In the genomic region with DNA sequence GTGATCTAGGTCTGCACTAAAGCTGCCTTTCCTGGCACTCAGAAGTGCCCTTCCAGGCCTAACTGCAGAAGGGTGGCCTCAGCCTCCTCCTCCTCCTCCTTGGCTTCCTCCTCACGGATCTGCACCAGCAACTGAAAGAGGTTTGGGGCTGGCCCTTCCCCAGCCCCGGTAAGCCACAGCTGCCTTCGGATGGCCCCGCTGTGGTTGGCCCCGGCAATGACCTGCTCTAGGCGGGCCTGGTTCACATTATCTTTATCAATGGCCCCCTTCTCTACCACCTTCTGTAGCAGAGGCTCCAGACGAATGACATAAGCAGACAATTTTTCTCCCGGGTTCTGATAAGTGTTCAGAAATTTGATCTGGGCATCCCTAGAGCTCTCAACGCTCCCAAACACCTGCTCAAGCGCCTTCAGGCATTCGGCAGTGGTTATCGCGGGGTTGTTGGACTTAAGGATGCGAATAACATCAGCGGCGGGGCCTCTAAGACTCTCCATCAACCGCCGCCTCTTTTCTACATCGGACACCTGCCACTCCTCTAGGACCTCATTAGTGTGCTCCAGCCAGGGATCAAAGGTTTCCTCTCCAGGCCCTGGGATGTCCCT, we compare ENCODE assay signal across 8 cellular contexts. TPM values are rescaled to one million over a fixed set of nuclear protein-coding genes. Genes with fewer than 3 reads are reported as not detected.
A peak's percentile ranks its signal among the peaks of the same experiment; 100 is the strongest.
DNase-seq lines count a peak whose midpoint lies in the region; ATAC-seq, FAIRE-seq and TF ChIP-seq lines count a peak whose summit lies in the region.

No MANE protein-coding gene starts in this region.

- no peak for TF ChIP-seq POLR2A in esophagus squamous epithelium (IDR thresholded peaks at IDR 0.05)
- no peak for TF ChIP-seq POLR2A in H54 (IDR thresholded peaks at IDR 0.05; ENCODE audit: low read depth, low read length)

- DNase-seq in activated CD4-positive, alpha-beta T cell treated with anti-CD3 and anti-CD28 coated beads for 36 hours = peak; percentile 71
- DNase-seq in activated CD4-positive, alpha-beta T cell treated with anti-CD3 and anti-CD28 coated beads, Interleukin-2, amount 50 U/mL, for 1 hour = no peak
- peak; percentile 42 for DNase-seq in NCI-H1092 treated with DMSO at 0.1 percent for 48 hours (lab: John Stamatoyannopoulos, UW)
- DNase-seq in activated CD4-positive, alpha-beta T cell treated with anti-CD3 and anti-CD28 coated beads, Interleukin-2, amount 50 U/mL, for 48 hours = peak; percentile 61 to 70
- DNase-seq in esophagus squamous epithelium (lab: John Stamatoyannopoulos, UW) = no peak
- DNase-seq in osteocyte (ENCODE audit: extremely low spot score, unreplicated experiment) = no peak
- no peak for DNase-seq in H54 (ENCODE audit: insufficient read length, low spot score)

- peaks cover 20% of the 10 kb centered on the region for H3K36me3 Mint-ChIP-seq in activated CD4-positive, alpha-beta T cell treated with anti-CD3 and anti-CD28 coated beads for 36 hours (ENCODE audit: low read depth)
- peaks cover 16% of the 10 kb centered on the region for H3K36me3 Mint-ChIP-seq in osteocyte (ENCODE audit: unreplicated experiment)

- peaks cover 0 to 59% (median 10%) of the 10 kb centered on the region in 3 donors for H3K4me1 ChIP-seq in esophagus squamous epithelium

- no peaks in the 10 kb centered on the region for H3K27me3 Mint-ChIP-seq in activated CD4-positive, alpha-beta T cell treated with anti-CD3 and anti-CD28 coated beads for 36 hours
- no peaks in the 10 kb centered on the region for H3K27me3 Mint-ChIP-seq in osteocyte (ENCODE audit: unreplicated experiment)

- TF ChIP-seq CTCF in esophagus squamous epithelium (IDR thresholded peaks at IDR 0.05) (no peak), osteocyte (IDR thresholded peaks at IDR 0.05) (no peak)

- peaks cover 13% of the 10 kb centered on the region for H3K4me1 Mint-ChIP-seq in activated CD4-positive, alpha-beta T cell treated with anti-CD3 and anti-CD28 coated beads for 36 hours
- H3K4me1 Mint-ChIP-seq in osteocyte (ENCODE audit: unreplicated experiment) = peaks cover 48% of the 10 kb centered on the region

- FAIRE-seq in H54 (lab: Jason Lieb, UNC) = no peak

- no peaks in the 10 kb centered on the region for H3K27me3 ChIP-seq in esophagus squamous epithelium

- CTCF ChIA-PET in activated CD4-positive, alpha-beta T cell treated with anti-CD3 and anti-CD28 coated beads for 36 hours (lab: Charles Lee) = interaction anchor here (0.7 to 2.2 kb wide), 10 partner anchors 14 to 142 kb away, joined by 3 to 12 read pairs (median 3); no protein-coding TSS in a partner anchor

- WGBS in esophagus squamous epithelium, 2 donors = 20 to 49% methylated on average over 10 to 19 of the region's 19 CpGs

- intact Hi-C loops in activated CD4-positive, alpha-beta T cell treated with anti-CD3 and anti-CD28 coated beads for 36 hours (cut with DNase I, micrococcal nuclease) = loop anchor here (1.0 to 10.0 kb wide), 10 partner anchors 15 to 372 kb away; a partner anchor contains a TSS
- intact Hi-C loops in esophagus squamous epithelium (cut with DNase I) = no loop called here

- ATAC-seq in activated CD4-positive, alpha-beta T cell treated with anti-CD3 and anti-CD28 coated beads for 36 hours = peak; percentile 39
- no peak for ATAC-seq in HG02798 (IDR thresholded peaks at IDR 0.05; ENCODE audit: poor library complexity, unreplicated experiment)

- H3K9me3 ChIP-seq in esophagus squamous epithelium = no peaks in the 10 kb centered on the region

- peak overlapping the region; percentile 94 for H3K27ac Mint-ChIP-seq in activated CD4-positive, alpha-beta T cell treated with anti-CD3 and anti-CD28 coated beads for 36 hours
- H3K27ac Mint-ChIP-seq in osteocyte (ENCODE audit: unreplicated experiment) = peak overlapping the region; percentile 97

- peak overlapping the region; percentile 64 to 92 (median 84) for H3K4me3 ChIP-seq in esophagus squamous epithelium

- peak overlapping the region; percentile 98 for H3K4me3 Mint-ChIP-seq in activated CD4-positive, alpha-beta T cell treated with anti-CD3 and anti-CD28 coated beads for 36 hours
- peak overlapping the region; percentile 90 for H3K4me3 Mint-ChIP-seq in osteocyte (ENCODE audit: unreplicated experiment)

- H3K9me3 Mint-ChIP-seq in activated CD4-positive, alpha-beta T cell treated with anti-CD3 and anti-CD28 coated beads for 36 hours (ENCODE audit: low read depth) = no peaks in the 10 kb centered on the region
- no peaks in the 10 kb centered on the region for H3K9me3 Mint-ChIP-seq in osteocyte (ENCODE audit: unreplicated experiment)

- POLR2A ChIA-PET in activated CD4-positive, alpha-beta T cell treated with anti-CD3 and anti-CD28 coated beads for 36 hours (lab: Charles Lee) = no interaction called here

- peak overlapping the region; percentile 87 to 94 (median 93) for H3K27ac ChIP-seq in esophagus squamous epithelium

- peaks cover 0 to 26% (median 4%) of the 10 kb centered on the region in 3 donors for H3K36me3 ChIP-seq in esophagus squamous epithelium

RNA-seq across cellular contexts. Expression of a gene that starts 1.5 kb away (rescaled TPM):
- 10 to 100 TPM; 23.2 to 28.8 TPM for total RNA-seq in activated CD4-positive, alpha-beta T cell treated with anti-CD3 and anti-CD28 coated beads for 36 hours
- total RNA-seq in esophagus squamous epithelium = 10 to 100 TPM in 1 of 4 donors, 1 to 10 TPM in 3; 4.2 to 13.9 (median 7.2) TPM
- total RNA-seq in osteocyte = 81.4 and 81.8 TPM in 2 replicates

Comparison
In these comparisons a context has a peak if more than half of its experiments do, and no peak if none do; other contexts are left out.
1. DNase-seq: peak in activated CD4-positive, alpha-beta T cell treated with anti-CD3 and anti-CD28 coated beads for 36 hours (single experiment), NCI-H1092 treated with DMSO at 0.1 percent for 48 hours (single experiment) and activated CD4-positive, alpha-beta T cell treated with anti-CD3 and anti-CD28 coated beads, Interleukin-2, amount 50 U/mL, for 48 hours (2 of 2); none in activated CD4-positive, alpha-beta T cell treated with anti-CD3 and anti-CD28 coated beads, Interleukin-2, amount 50 U/mL, for 1 hour (single experiment), esophagus squamous epithelium (single experiment), osteocyte (single experiment) and H54 (single experiment).